Comparison of ENCODE assay signal across 8 cellular contexts in genomic region chr2:217886720-217887309, GRCh38.
DNase-seq lines count a peak whose midpoint lies in the region; ATAC-seq and TF ChIP-seq lines count a peak whose summit lies in the region.

No MANE protein-coding gene starts in this region.

- H3K27ac ChIP-seq in DND-41 (ENCODE audit: low read length) = no peak overlapping the region

- POLR2A ChIA-PET in activated CD4-positive, alpha-beta memory T cell treated with anti-CD3 and anti-CD28 coated beads, Interleukin-2, amount 10 ng/mL, durations not matched to agents 7 days and 5 days (lab: Charles Lee) = interaction anchor here (1.2 to 1.6 kb wide), 2 partner anchors 97 to 101 kb away, joined by 5 to 6 read pairs; no protein-coding TSS in a partner anchor

- H3K4me1 Mint-ChIP-seq in activated CD4-positive, alpha-beta memory T cell treated with anti-CD3 and anti-CD28 coated beads, Interleukin-2, amount 10 ng/mL, durations not matched to agents 7 days and 5 days = peaks cover 2% of the 10 kb centered on the region
- H3K4me1 Mint-ChIP-seq in memory B cell = peaks cover 23% of the 10 kb centered on the region

- H3K4me3 ChIP-seq in DND-41 (ENCODE audit: low read depth in 1 of 2, low read length in 2 of 2) = no peak overlapping the region

- no peaks in the 10 kb centered on the region for H3K4me1 ChIP-seq in DND-41 (ENCODE audit: insufficient read depth, low read length)

- H3K4me3 Mint-ChIP-seq in activated CD4-positive, alpha-beta memory T cell treated with anti-CD3 and anti-CD28 coated beads, Interleukin-2, amount 10 ng/mL, durations not matched to agents 7 days and 5 days = no peak overlapping the region
- no peak overlapping the region for H3K4me3 Mint-ChIP-seq in memory B cell

- CTCF ChIA-PET in activated CD4-positive, alpha-beta memory T cell treated with anti-CD3 and anti-CD28 coated beads, Interleukin-2, amount 10 ng/mL, durations not matched to agents 7 days and 5 days (lab: Charles Lee) = interaction anchor here (0.8 to 4.5 kb wide), 18 partner anchors 11 to 252 kb away, joined by 3 to 59 read pairs (median 4); no protein-coding TSS in a partner anchor

- H3K27me3 ChIP-seq in DND-41 (ENCODE audit: insufficient read depth, low read length, poor library complexity) = no peaks in the 10 kb centered on the region

- no peaks in the 10 kb centered on the region for H3K36me3 ChIP-seq in DND-41 (ENCODE audit: insufficient read depth, low read length)

- H3K9me3 ChIP-seq in DND-41 (ENCODE audit: insufficient read depth, low read length, severe bottlenecking) = no peaks in the 10 kb centered on the region

- H3K27ac Mint-ChIP-seq in activated CD4-positive, alpha-beta memory T cell treated with anti-CD3 and anti-CD28 coated beads, Interleukin-2, amount 10 ng/mL, durations not matched to agents 7 days and 5 days = no peak overlapping the region
- no peak overlapping the region for H3K27ac Mint-ChIP-seq in memory B cell

- no peaks in the 10 kb centered on the region for H3K36me3 Mint-ChIP-seq in activated CD4-positive, alpha-beta memory T cell treated with anti-CD3 and anti-CD28 coated beads, Interleukin-2, amount 10 ng/mL, durations not matched to agents 7 days and 5 days (ENCODE audit: low read depth)
- H3K36me3 Mint-ChIP-seq in memory B cell = no peaks in the 10 kb centered on the region

- no peaks in the 10 kb centered on the region for H3K9me3 Mint-ChIP-seq in activated CD4-positive, alpha-beta memory T cell treated with anti-CD3 and anti-CD28 coated beads, Interleukin-2, amount 10 ng/mL, durations not matched to agents 7 days and 5 days
- H3K9me3 Mint-ChIP-seq in memory B cell = no peaks in the 10 kb centered on the region

- H2AFZ ChIP-seq in DND-41 (ENCODE audit: low read depth, low read length) = no peak overlapping the region

- no peak overlapping the region for H3K4me2 ChIP-seq in DND-41 (ENCODE audit: insufficient read depth, low read length)

- no peak overlapping the region for H3K9ac ChIP-seq in DND-41 (ENCODE audit: low read depth, low read length)

- H3K27me3 Mint-ChIP-seq in activated CD4-positive, alpha-beta memory T cell treated with anti-CD3 and anti-CD28 coated beads, Interleukin-2, amount 10 ng/mL, durations not matched to agents 7 days and 5 days = no peaks in the 10 kb centered on the region
- peaks cover 8% of the 10 kb centered on the region for H3K27me3 Mint-ChIP-seq in memory B cell

- TF ChIP-seq CTCF in DND-41 (IDR thresholded peaks at IDR 0.05; ENCODE audit: borderline replicate concordance, extremely low read depth, low read length, poor library complexity, severe bottlenecking) = peak; percentile 80

- H3K79me2 ChIP-seq in DND-41 (ENCODE audit: insufficient read depth, low read length) = no peaks in the 10 kb centered on the region

- peak; percentile 81 for ATAC-seq in DND-41 (ENCODE audit: insufficient read depth, low read depth)
- peak; percentile 61 for ATAC-seq in HG02938 (IDR thresholded peaks at IDR 0.05; ENCODE audit: unreplicated experiment)
- peak; percentile 68 for ATAC-seq in memory B cell (ENCODE audit: low read depth)
- ATAC-seq in HG02763 (IDR thresholded peaks at IDR 0.05; ENCODE audit: unreplicated experiment) = no peak

- no peaks in the 10 kb centered on the region for H4K20me1 ChIP-seq in DND-41 (ENCODE audit: insufficient read depth, low read length)

- DNase-seq in DND-41 (peak; percentile 59), NCI-H510A (lab: John Stamatoyannopoulos, UW) (peak; percentile 37), memory B cell (ENCODE audit: low spot score in 2 of 2) (peak; percentile 50 to 63)
- DNase-seq in activated CD4-positive, alpha-beta memory T cell treated with anti-CD3 and anti-CD28 coated beads, Interleukin-2, amount 10 ng/mL, durations not matched to agents 7 days and 5 days = peak; percentile 70
- DNase-seq in effector CD8-positive, alpha-beta T cell (lab: John Stamatoyannopoulos, UW) = peak; percentile 26
- DNase-seq in stimulated activated CD8-positive, alpha-beta memory T cell treated with anti-CD3 and anti-CD28 coated beads, Interleukin-15, amount 100 ng/mL, for 48 hours (ENCODE audit: low read depth in 2 of 2) = peak; percentile 21 to 27
